In the genomic region with DNA sequence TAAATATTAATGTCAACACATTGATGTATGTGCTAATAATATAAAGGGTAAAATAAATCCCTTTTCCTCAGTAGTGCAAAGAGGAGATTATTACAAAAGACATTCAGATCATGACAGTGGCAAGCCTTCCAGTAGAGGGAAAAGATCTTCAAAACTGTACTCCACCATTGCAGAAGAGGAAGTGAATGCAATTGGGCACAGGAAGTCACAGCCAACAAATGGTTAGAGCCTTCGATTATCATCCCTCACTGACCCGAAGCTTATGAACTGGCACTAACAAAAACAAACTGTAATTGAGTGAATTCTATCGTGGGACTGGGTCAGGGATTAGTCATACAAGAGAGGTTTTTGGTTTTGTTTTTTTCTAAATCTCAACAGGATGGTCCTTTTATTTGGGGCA, we compare ENCODE assay signal across 21 cellular contexts. TPM values are rescaled to one million over a fixed set of nuclear protein-coding genes. Genes with fewer than 3 reads are reported as not detected.
DNase-seq lines count a peak whose midpoint lies in the region; ATAC-seq, FAIRE-seq and TF ChIP-seq lines count a peak whose summit lies in the region.
"Had no signal": no experiment of that assay in that cellular context is flagged by ENCODE, and none has a peak within 500 bp of the region (broad histone marks: within the 10 kb centered on the region; RNA-seq: fewer than 3 reads in every experiment).

No MANE protein-coding gene starts in this region.

- no peak for TF ChIP-seq RAD21 in GM12878 (IDR thresholded peaks at IDR 0.05; ENCODE audit: insufficient read depth, low read depth, low read length)

- H3K4me1 ChIP-seq in GM12878 (ENCODE audit: control insufficient read depth, insufficient read depth, low read length) = no peaks in the 10 kb centered on the region
- H3K4me1 ChIP-seq: A549 had no signal

- peak; percentile 16 for DNase-seq in GM12865 (ENCODE audit: low read depth)
- peak; percentile 19 for DNase-seq in LHCN-M2 (ENCODE audit: low read depth)
- peak; percentile 40 for DNase-seq in NOMO-1 treated with dmso at 0.1 percent for 144 hours (lab: John Stamatoyannopoulos, UW; ENCODE audit: unreplicated experiment)
- DNase-seq in GM12878 (ENCODE audit: low read depth, low spot score) = no peak
- no peak for DNase-seq in GM19240 (ENCODE audit: insufficient read length, low spot score)
- DNase-seq in NCI-H345 treated with DMSO at 0.1 percent for 48 hours (lab: John Stamatoyannopoulos, UW; ENCODE audit: unreplicated experiment) = no peak
- no peak for DNase-seq in NCI-H1048 (lab: John Stamatoyannopoulos, UW)
- DNase-seq: GOT3, NCI-H1436, NCI-H2081, NCI-H510A, NCI-H774, SHP77 treated with DMSO at 0.1 percent for 48 hours, T-helper 2 cell had no signal

- no peak overlapping the region for H3K4me2 ChIP-seq in GM12878 (ENCODE audit: control insufficient read depth, insufficient read depth)
- H3K4me2 ChIP-seq: A549 had no signal

- RAD21 ChIA-PET in GM12878 (lab: Charles Lee; ENCODE audit: unreplicated experiment) = no interaction called here

- intact Hi-C loops in GM12878 (cut with micrococcal nuclease; ENCODE audit: unreplicated experiment) = no loop called here

- CTCF ChIA-PET in GM12878 (lab: Yijun Ruan, JAX) = interaction anchor here (0.7 to 1.4 kb wide), 2 partner anchors 106 to 107 kb away, joined by 3 read pairs; no protein-coding TSS in a partner anchor

- H3K27ac ChIP-seq in GM12878 (ENCODE audit: control insufficient read depth, insufficient read depth) = no peak overlapping the region
- H3K27ac ChIP-seq: A549, C4-2B had no signal

- H3K36me3 ChIP-seq in GM12878 (ENCODE audit: control insufficient read depth in 2 of 2, insufficient read depth in 2 of 2, low read length in 1 of 2) = no peaks in the 10 kb centered on the region

- SMC1A ChIA-PET in GM12878 (lab: Charles Lee; ENCODE audit: uncharacterized antibody, unreplicated experiment) = interaction anchor here (1.3 kb wide), 1 partner anchor 13 kb away, joined by 5 read pairs; no protein-coding TSS in a partner anchor

- ATAC-seq in GM12878 (peak; percentile 67), GM19324 (IDR thresholded peaks at IDR 0.05; ENCODE audit: low FRiP score, unreplicated experiment) (no peak)
- ATAC-seq: A549 had no signal

- no TSS peak for BruUV-seq in GM12878 (replicated peaks; lab: Mats Ljungman, UMichigan)

- no peak for TF ChIP-seq POLR2A in GM12878 (IDR thresholded peaks at IDR 0.05; ENCODE audit: low read depth, low read length)

- H3K9ac ChIP-seq in GM12878 (ENCODE audit: control insufficient read depth, insufficient read depth, low read length) = no peak overlapping the region

- 3% methylated on average over 3 of the region's 3 CpGs for WGBS in GM12878 (ENCODE audit: insufficient coverage, insufficient replicate concordance, low lambda C conversion rate, missing lambda C conversion rate)

- no peaks in the 10 kb centered on the region for H3K9me3 ChIP-seq in GM12878 (replicated peaks; ENCODE audit: control insufficient read depth, insufficient read depth, low read length)
- H3K9me3 ChIP-seq: A549 had no signal

- no peak overlapping the region for H2AFZ ChIP-seq in GM12878 (ENCODE audit: control insufficient read depth, low read depth, low read length)

- POLR2A ChIA-PET in GM12878 (lab: Charles Lee) = no interaction called here

- no peak for FAIRE-seq in GM12878 (lab: Jason Lieb, UNC)
- FAIRE-seq: A549, HTR-8/SVneo had no signal

- H3K4me3 ChIP-seq in GM12865 (ENCODE audit: low read depth, low read length) (no peak overlapping the region), GM12878 (no peak overlapping the region)
- H3K4me3 ChIP-seq: A549 had no signal

- no peaks in the 10 kb centered on the region for H4K20me1 ChIP-seq in GM12878 (ENCODE audit: control insufficient read depth, insufficient read depth)

- H3K79me2 ChIP-seq in GM12878 (ENCODE audit: control insufficient read depth, insufficient read depth, low read length) = no peaks in the 10 kb centered on the region

- H3K27me3 ChIP-seq in GM12878 (replicated peaks in 1 of 2; ENCODE audit: control insufficient read depth in 2 of 2, insufficient read depth in 2 of 2, low read length in 1 of 2) = no peaks in the 10 kb centered on the region

- no peak for TF ChIP-seq EP300 in GM12878 (IDR thresholded peaks at IDR 0.05; ENCODE audit: borderline replicate concordance in 1 of 2, control insufficient read depth in 1 of 2, low read depth in 2 of 2, low read length in 2 of 2)

- TF ChIP-seq CTCF in GM12865 (IDR thresholded peaks at IDR 0.05; ENCODE audit: insufficient read depth, low read depth, low read length, missing control alignments) = no peak
- TF ChIP-seq CTCF in GM12878 (IDR thresholded peaks at IDR 0.05 in 2 of 3, conservative IDR thresholded peaks at IDR 0.05 in 1 of 3; ENCODE audit: control insufficient read depth in 2 of 3, extremely low read depth in 1 of 3, insufficient read depth in 1 of 3, low read depth in 3 of 3, low read length in 3 of 3) = no peak

- in situ Hi-C loops in GM12878 (cut with MboI) = no loop called here

TF ChIP-seq in GM12878, 131 proteins besides CTCF, POLR2A, EP300 and RAD21:
- TF ChIP-seq SPI1 (IDR thresholded peaks at IDR 0.05; ENCODE audit: borderline replicate concordance, insufficient read depth, low read depth, low read length) = peak; percentile 65; the same call in 1 of the 2 replicates
- TF ChIP-seq BACH1 (IDR thresholded peaks at IDR 0.05; ENCODE audit: borderline replicate concordance) = no peak
- no peak for TF ChIP-seq ZNF384 (IDR thresholded peaks at IDR 0.05; ENCODE audit: borderline replicate concordance, low read depth, low read length)
- TF ChIP-seq NRF1 (conservative IDR thresholded peaks at IDR 0.05; ENCODE audit: low read depth, low read length) = no peak
- TF ChIP-seq BCL3 (IDR thresholded peaks at IDR 0.05; ENCODE audit: borderline replicate concordance, insufficient read depth, low read depth, low read length, poor library complexity, severe bottlenecking) = no peak
- no peak for TF ChIP-seq CHD4 (IDR thresholded peaks at IDR 0.05)
- TF ChIP-seq CBX5 (IDR thresholded peaks at IDR 0.05; ENCODE audit: low read depth) = no peak
- no peak for TF ChIP-seq EED (IDR thresholded peaks at IDR 0.05; ENCODE audit: low read depth)

RNA-seq across cellular contexts. Expression of gene SCGN, which starts 39.3 kb away (rescaled TPM):
- total RNA-seq in LHCN-M2 (2014; rRNA removed) = 0.19 and 0.23 TPM in 2 replicates
- 0.07 TPM for polyA plus RNA-seq in LHCN-M2 (2012)
- total RNA-seq in GM12878 (2013; cell fraction: nucleolus; rRNA removed) = not detected in 2 replicates
- not detected in 2 replicates for total RNA-seq in GM12878 (2014; rRNA removed)
- not detected in 2 replicates for total RNA-seq in GM12878 (2014; rRNA removed; fragmentation: Illumina TruSeq; extraction: Trizol)
- total RNA-seq in GM12878 (2021) = not detected in 2 replicates
- polyA plus RNA-seq in GM12878 (2011; ENCODE audit: low read depth) = not detected
- not detected in 2 replicates for polyA plus RNA-seq in GM12878 (2011; rRNA removed)
- not detected in 2 replicates for polyA plus RNA-seq in GM12878 (2011; cell fraction: cytosol; rRNA removed)
- not detected in 2 replicates for polyA plus RNA-seq in GM12878 (2011; cell fraction: nucleus; rRNA removed)
- not detected in 2 replicates for polyA plus RNA-seq in GM12878 (2012)
- polyA plus RNA-seq in GM12878 (2014; fragmentation: Illumina TruSeq; extraction: Trizol) = not detected in 2 replicates
- not detected for polyA plus RNA-seq in GM12878 (2014; fragmentation: Nextera tagmentation; extraction: Ambion mirVana)
- not detected in 2 replicates for polyA plus RNA-seq in GM12878 (2014; rRNA removed)
- polyA plus RNA-seq in GM12878 (2016; fragmentation: Nextera tagmentation; extraction: Ambion mirVana) = not detected
- polyA minus RNA-seq in GM12878 (2011; rRNA and poly(A)+ RNA removed) = not detected in 2 replicates
- not detected in 2 replicates for polyA minus RNA-seq in GM12878 (2011; cell fraction: cytosol; rRNA and poly(A)+ RNA removed)
- polyA minus RNA-seq in GM12878 (2011; cell fraction: nucleus; rRNA and poly(A)+ RNA removed) = not detected in 2 replicates
- total RNA-seq: Daoy, MCF 10A, RPMI7951 had no signal

Comparison
In these comparisons a context has a peak if more than half of its experiments do, and no peak if none do; other contexts are left out.
1. DNase-seq: peak in GM12865 (single experiment), LHCN-M2 (single experiment) and NOMO-1 treated with dmso at 0.1 percent for 144 hours (single experiment); none in GM12878 (single experiment), GM19240 (single experiment), NCI-H345 treated with DMSO at 0.1 percent for 48 hours (single experiment) and NCI-H1048 (single experiment).